Comparison of ENCODE assay signal across 19 cellular contexts in the genomic region with DNA sequence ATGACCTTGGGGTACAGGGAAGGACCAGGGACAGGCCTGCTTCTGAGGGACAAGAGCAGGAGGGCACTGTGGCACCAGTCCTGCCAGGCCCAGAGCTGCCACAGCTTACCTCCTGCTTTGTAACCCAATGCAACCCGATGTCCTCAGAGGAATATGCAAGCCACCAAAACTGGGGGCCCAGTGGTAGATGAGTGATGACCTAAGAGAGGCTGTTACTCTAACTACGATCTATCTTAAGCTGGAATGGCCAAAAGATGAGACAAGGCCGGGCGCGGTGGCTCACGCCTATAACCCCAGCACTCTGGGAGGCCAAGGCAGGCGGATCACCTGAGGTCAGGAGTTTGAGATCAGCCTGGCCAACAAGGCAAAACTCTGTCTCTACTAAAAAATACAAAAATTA. TPM values are rescaled to one million over a fixed set of nuclear protein-coding genes. Genes with fewer than 3 reads are reported as not detected.
DNase-seq lines count a peak whose midpoint lies in the region; ATAC-seq, FAIRE-seq and TF ChIP-seq lines count a peak whose summit lies in the region.
"Had no signal": no experiment of that assay in that cellular context is flagged by ENCODE, and none has a peak within 500 bp of the region (broad histone marks: within the 10 kb centered on the region; RNA-seq: fewer than 3 reads in every experiment).

No MANE protein-coding gene starts in this region.

- no peak for ATAC-seq in aorta (ENCODE audit: low FRiP score)
- ATAC-seq: GM12878 had no signal

- peaks cover 0 to 83% of the 10 kb centered on the region in 2 experiments; a peak in 3 of 4 replicates for H3K79me2 ChIP-seq in H1 (ENCODE audit: control insufficient read depth in 1 of 2, insufficient read depth in 2 of 2, low read length in 2 of 2)

- no peak for TF ChIP-seq RAD21 in H1 (IDR thresholded peaks at IDR 0.05 in 1 of 2, conservative IDR thresholded peaks at IDR 0.05 in 1 of 2; ENCODE audit: low read depth in 2 of 2, low read length in 2 of 2)

- peak overlapping the region; percentile 28; the same call in 1 of the 2 replicates for H2BK5ac ChIP-seq in H1 (ENCODE audit: low read depth, low read length)

- H2AK5ac ChIP-seq in H1 (ENCODE audit: low read depth, low read length): 0 out of 2 replicates have a peak overlapping the region, but pooled peaks have one; percentile 43

- no peak overlapping the region for H3K4me2 ChIP-seq in H1 (ENCODE audit: insufficient read depth in 1 of 2, low read depth in 2 of 2, low read length in 2 of 2)

- H3K56ac ChIP-seq in H1 (replicated peaks; ENCODE audit: insufficient read length, low read depth, low read length): no peak overlapping the region

- H4K20me1 ChIP-seq in H1 (replicated peaks in 1 of 2; ENCODE audit: control insufficient read depth in 1 of 2, insufficient read depth in 2 of 2, low read length in 2 of 2): no peaks in the 10 kb centered on the region

- H2BK15ac ChIP-seq in H1 (ENCODE audit: low read length): peak overlapping the region; percentile 94

- no peak overlapping the region for H3K18ac ChIP-seq in H1 (ENCODE audit: extremely low read depth, low read length)

- CTCF ChIA-PET in H1 (lab: Charles Lee; ENCODE audit: partially characterized antibody) (interaction anchor here (0.8 to 1.3 kb wide), 2 partner anchors 39 to 59 kb away, joined by 3 read pairs; no protein-coding TSS in a partner anchor), GM10248 (lab: Yijun Ruan, JAX) (no interaction called here)

- H3K4me3 ChIP-seq in H1 (ENCODE audit: extremely low read depth in 1 of 4, insufficient read depth in 2 of 4, low read depth in 3 of 4, low read length in 4 of 4) (no peak overlapping the region), kidney (ENCODE audit: low read length in 2 of 2) (no peak overlapping the region), aorta (ENCODE audit: low read length in 2 of 2) (no peak overlapping the region), colonic mucosa (no peak overlapping the region)
- H3K4me3 ChIP-seq: GM12878 had no signal

- no peaks in the 10 kb centered on the region for H3K36me3 ChIP-seq in H1 (ENCODE audit: control insufficient read depth in 2 of 4, insufficient read depth in 4 of 4, low read length in 3 of 4)
- H3K36me3 ChIP-seq in kidney (ENCODE audit: control insufficient read depth in 1 of 2, insufficient read depth in 2 of 2, low read length in 2 of 2): peaks cover 9 to 16% of the 10 kb centered on the region in 2 donors
- no peaks in the 10 kb centered on the region for H3K36me3 ChIP-seq in aorta (ENCODE audit: control insufficient read depth in 1 of 2, insufficient read depth in 2 of 2, low read length in 1 of 2)
- H3K36me3 ChIP-seq in colonic mucosa: no peaks in the 10 kb centered on the region
- H3K36me3 ChIP-seq: BE2C had no signal

- H2BK12ac ChIP-seq in H1 (ENCODE audit: low read depth, low read length): peak overlapping the region; percentile 71; the same call in 1 of the 2 replicates

- H4K91ac ChIP-seq in H1 (replicated peaks; ENCODE audit: insufficient read length, low read length): no peak overlapping the region

- H3K27me3 ChIP-seq in H1 (replicated peaks in 1 of 4; ENCODE audit: control insufficient read depth in 3 of 4, extremely low read depth in 1 of 4, insufficient read depth in 3 of 4, low read length in 3 of 4): no peaks in the 10 kb centered on the region
- H3K27me3 ChIP-seq in aorta (ENCODE audit: control insufficient read depth in 1 of 2, insufficient read depth in 2 of 2, low read length in 1 of 2): no peaks in the 10 kb centered on the region
- H3K27me3 ChIP-seq in colonic mucosa: no peaks in the 10 kb centered on the region
- H3K27me3 ChIP-seq: BE2C had no signal

- H3K27ac ChIP-seq in C4-2B (peak overlapping the region; percentile 46), H1 (ENCODE audit: low read depth, low read length) (no peak overlapping the region), kidney (ENCODE audit: low read depth in 2 of 2, low read length in 2 of 2) (peak overlapping the region; percentile 87 to 88), aorta (ENCODE audit: low read depth in 1 of 2, low read length in 2 of 2) (no peak overlapping the region), colonic mucosa (no peak overlapping the region)

- H3K4me1 ChIP-seq in H1 (replicated peaks in 1 of 4; ENCODE audit: control insufficient read depth in 3 of 4, insufficient read depth in 4 of 4, low read length in 3 of 4) (peaks cover 18 to 32% (median 31%) of the 10 kb centered on the region in 4 experiments), kidney (ENCODE audit: control insufficient read depth in 1 of 2, insufficient read depth in 1 of 2, low read depth in 1 of 2, low read length in 2 of 2) (peaks cover 61 to 65% of the 10 kb centered on the region in 2 donors), aorta (ENCODE audit: control insufficient read depth in 1 of 2, insufficient read depth in 2 of 2, low read length in 2 of 2) (no peaks in the 10 kb centered on the region), colonic mucosa (peaks cover 7% of the 10 kb centered on the region)

- H3K23ac ChIP-seq in H1 (ENCODE audit: insufficient read length): no peak overlapping the region

- H3K9me3 ChIP-seq in H1 (ENCODE audit: insufficient read depth in 2 of 2, low read depth in 1 of 2, low read length in 1 of 2) (no peaks in the 10 kb centered on the region), kidney (ENCODE audit: control insufficient read depth in 1 of 2, low read length in 2 of 2) (no peaks in the 10 kb centered on the region), aorta (ENCODE audit: control insufficient read depth, low read length) (no peaks in the 10 kb centered on the region), colonic mucosa (no peaks in the 10 kb centered on the region)
- H3K9me3 ChIP-seq: BE2C, Caco-2 had no signal

- POLR2A ChIA-PET in H1 (lab: Charles Lee; ENCODE audit: partially characterized antibody) (no interaction called here), GM10248 (lab: Yijun Ruan, JAX) (no interaction called here)

- H3K23me2 ChIP-seq in H1 (ENCODE audit: low read depth, low read length): peaks cover 6% of the 10 kb centered on the region; the same call in 1 of the 2 replicates

- TF ChIP-seq CTCF in C4-2B (conservative IDR thresholded peaks at IDR 0.05) (no peak), H1 (IDR thresholded peaks at IDR 0.05; ENCODE audit: control extremely low read depth in 1 of 3, insufficient read depth in 1 of 3, low read depth in 1 of 3, low read length in 3 of 3) (no peak), kidney (IDR thresholded peaks at IDR 0.05; ENCODE audit: borderline replicate concordance, extremely low read depth, insufficient read depth) (no peak), GM10248 (IDR thresholded peaks at IDR 0.05; ENCODE audit: control extremely low read depth, extremely low read depth, low read depth, missing control alignments) (no peak), colonic mucosa (IDR thresholded peaks at IDR 0.05) (no peak)

- no peak overlapping the region for H2BK120ac ChIP-seq in H1 (replicated peaks; ENCODE audit: low read depth, low read length)

- no peak overlapping the region for H4K5ac ChIP-seq in H1 (ENCODE audit: insufficient read length, low read depth, low read length)

- H4K8ac ChIP-seq in H1 (ENCODE audit: extremely low read depth, insufficient read depth, low read length): no peak overlapping the region

- H2BK20ac ChIP-seq in H1 (ENCODE audit: low read length): 0 out of 2 replicates have a peak overlapping the region, but pooled peaks have one; percentile 64

- TF ChIP-seq EP300 in H1 (IDR thresholded peaks at IDR 0.05; ENCODE audit: borderline replicate concordance in 1 of 2, low read depth in 2 of 2, low read length in 2 of 2): no peak

- H3K14ac ChIP-seq in H1 (ENCODE audit: insufficient read length): no peak overlapping the region

- DNase-seq in H1 (ENCODE audit: low read depth in 1 of 2, low spot score in 2 of 2): no peak
- DNase-seq in kidney: no peak
- peak; percentile 23 for DNase-seq in myocyte (ENCODE audit: low read depth)
- DNase-seq in DMS79 treated with DMSO at 0.1 percent for 48 hours (lab: John Stamatoyannopoulos, UW): no peak
- no peak for DNase-seq in GM10248 (ENCODE audit: extremely low spot score)
- DNase-seq in aorta: no peak
- no peak for DNase-seq in colonic mucosa
- DNase-seq: ACHN; BE2C; C1 segment of cervical spinal cord; Caco-2; CD4-positive, alpha-beta T cell; GDM1; GOT3; H9 had no signal

- H3K9ac ChIP-seq in H1 (replicated peaks in 1 of 4; ENCODE audit: extremely low read depth in 1 of 4, low read depth in 3 of 4, low read length in 3 of 4): no peak overlapping the region
- no peak overlapping the region for H3K9ac ChIP-seq in kidney (ENCODE audit: low read length in 2 of 2)
- H3K9ac ChIP-seq in colonic mucosa (ENCODE audit: low read depth in 2 of 2, low read length in 2 of 2): no peak overlapping the region

- no peak overlapping the region for H2AFZ ChIP-seq in H1 (ENCODE audit: low read length)

- FAIRE-seq in H1 (lab: Jason Lieb, UNC) (no peak), kidney (lab: Jason Lieb, UNC) (no peak)
- FAIRE-seq: A204.1, GM12878 had no signal

- no peak overlapping the region for H3K4ac ChIP-seq in H1 (replicated peaks; ENCODE audit: insufficient read length, low read depth, low read length)

- intact Hi-C loops in kidney (cut with DNase I): no loop called here
- intact Hi-C loops in aorta (cut with DNase I): no loop called here
- intact Hi-C loops in colonic mucosa (cut with DNase I): no loop called here

- 91% methylated on average over 7 of the region's 7 CpGs; no CpG with 5 or more reads in 1 of the 2 experiments for WGBS in H1 (ENCODE audit: extremely low coverage in 1 of 2, insufficient coverage in 1 of 2, insufficient read length in 1 of 2, insufficient replicate concordance in 2 of 2, low coverage in 1 of 2, low lambda C conversion rate in 2 of 2, missing lambda C conversion rate in 1 of 2), 2 experiments
- WGBS in aorta, 2 donors: 97 to 98% methylated on average over 7 of the region's 7 CpGs

- H3K79me1 ChIP-seq in H1 (ENCODE audit: low read depth, low read length): peaks cover 15% of the 10 kb centered on the region

- TF ChIP-seq POLR2A in H1 (IDR thresholded peaks at IDR 0.05; ENCODE audit: control extremely low read depth in 1 of 2, low read depth in 2 of 2, low read length in 2 of 2): no peak

RNA-seq across cellular contexts. Expression of a gene that starts 12.8 kb away (rescaled TPM):
- 153 and 154 TPM in 2 replicates for total RNA-seq in H1 (2021; fragmentation: NEBNext Ultra II Directional; extraction: Animal tissue kit (Norgen Biotek cat#: 25700))
- 186 and 195 TPM in 2 replicates for polyA plus RNA-seq in H1 (2011; rRNA removed)
- 277 TPM for polyA plus RNA-seq in H1 (2011; cell fraction: cytosol; rRNA removed)
- polyA plus RNA-seq in H1 (2011; cell fraction: nucleus; rRNA removed): 76.0 TPM
- 131 to 163 TPM (median 150 TPM) in 4 replicates for polyA plus RNA-seq in H1 (2012, experiment 1 of 2)
- 107 TPM for polyA plus RNA-seq in H1 (2012, experiment 2 of 2)
- 120 TPM for polyA plus RNA-seq in H1 (2013, experiment 1 of 2)
- polyA plus RNA-seq in H1 (2013, experiment 2 of 2): 122 TPM
- 48.1 and 64.5 TPM in 2 replicates for polyA minus RNA-seq in H1 (2011; rRNA and poly(A)+ RNA removed)
- polyA minus RNA-seq in H1 (2011; cell fraction: cytosol; rRNA and poly(A)+ RNA removed): 59.4 TPM
- polyA minus RNA-seq in H1 (2011; cell fraction: nucleus; rRNA and poly(A)+ RNA removed): 36.3 TPM
- 243 TPM for total RNA-seq in kidney
- 1,143 TPM for polyA plus RNA-seq in kidney (ENCODE audit: insufficient read depth, low read depth, low replicate concordance)
- 48.7 and 66.2 TPM in 2 replicates for total RNA-seq in myocyte
- polyA plus RNA-seq in myocyte (2012): 88.9 TPM
- 10 to 100 TPM; 33.2 to 41.6 TPM for total RNA-seq in aorta
- polyA plus RNA-seq in aorta: 100 to 1,000 TPM in 1 of 2 donors, 10 to 100 TPM in 1; 92.8 to 276 TPM
- total RNA-seq in colonic mucosa: 100 to 1,000 TPM; 107 to 114 TPM

RNA-seq across cellular contexts. Expression of a gene that starts 36.7 kb away (rescaled TPM):
- not detected in 2 replicates for total RNA-seq in H1 (2021; fragmentation: NEBNext Ultra II Directional; extraction: Animal tissue kit (Norgen Biotek cat#: 25700))
- polyA plus RNA-seq in H1 (2011; rRNA removed): not detected in 2 replicates
- polyA plus RNA-seq in H1 (2011; cell fraction: cytosol; rRNA removed): not detected
- polyA plus RNA-seq in H1 (2011; cell fraction: nucleus; rRNA removed): not detected
- polyA plus RNA-seq in H1 (2012, experiment 1 of 2): not detected in 4 replicates
- polyA plus RNA-seq in H1 (2012, experiment 2 of 2): not detected
- not detected for polyA plus RNA-seq in H1 (2013, experiment 1 of 2)
- not detected for polyA plus RNA-seq in H1 (2013, experiment 2 of 2)
- polyA minus RNA-seq in H1 (2011; rRNA and poly(A)+ RNA removed): not detected in 2 replicates
- polyA minus RNA-seq in H1 (2011; cell fraction: cytosol; rRNA and poly(A)+ RNA removed): not detected
- not detected for polyA minus RNA-seq in H1 (2011; cell fraction: nucleus; rRNA and poly(A)+ RNA removed)
- not detected for total RNA-seq in kidney
- not detected for polyA plus RNA-seq in kidney (ENCODE audit: insufficient read depth, low read depth, low replicate concordance)
- not detected in 2 replicates for total RNA-seq in myocyte
- polyA plus RNA-seq in myocyte (2012): not detected
- not detected for total RNA-seq in aorta
- not detected for polyA plus RNA-seq in aorta
- total RNA-seq in colonic mucosa: not detected
- total RNA-seq: Caco-2; CD4-positive, alpha-beta T cell; Daoy; GM12878; H9 had no signal
- polyA plus RNA-seq: GM12878 had no signal

Comparison
In these comparisons a context has a peak if more than half of its experiments do, and no peak if none do; other contexts are left out.
1. H3K27ac ChIP-seq: peak in C4-2B (single experiment) and kidney (2 of 2); none in H1 (single experiment), aorta (0 of 2) and colonic mucosa (single experiment).